16 cellular contexts compared by ENCODE assay signal in the genomic region with DNA sequence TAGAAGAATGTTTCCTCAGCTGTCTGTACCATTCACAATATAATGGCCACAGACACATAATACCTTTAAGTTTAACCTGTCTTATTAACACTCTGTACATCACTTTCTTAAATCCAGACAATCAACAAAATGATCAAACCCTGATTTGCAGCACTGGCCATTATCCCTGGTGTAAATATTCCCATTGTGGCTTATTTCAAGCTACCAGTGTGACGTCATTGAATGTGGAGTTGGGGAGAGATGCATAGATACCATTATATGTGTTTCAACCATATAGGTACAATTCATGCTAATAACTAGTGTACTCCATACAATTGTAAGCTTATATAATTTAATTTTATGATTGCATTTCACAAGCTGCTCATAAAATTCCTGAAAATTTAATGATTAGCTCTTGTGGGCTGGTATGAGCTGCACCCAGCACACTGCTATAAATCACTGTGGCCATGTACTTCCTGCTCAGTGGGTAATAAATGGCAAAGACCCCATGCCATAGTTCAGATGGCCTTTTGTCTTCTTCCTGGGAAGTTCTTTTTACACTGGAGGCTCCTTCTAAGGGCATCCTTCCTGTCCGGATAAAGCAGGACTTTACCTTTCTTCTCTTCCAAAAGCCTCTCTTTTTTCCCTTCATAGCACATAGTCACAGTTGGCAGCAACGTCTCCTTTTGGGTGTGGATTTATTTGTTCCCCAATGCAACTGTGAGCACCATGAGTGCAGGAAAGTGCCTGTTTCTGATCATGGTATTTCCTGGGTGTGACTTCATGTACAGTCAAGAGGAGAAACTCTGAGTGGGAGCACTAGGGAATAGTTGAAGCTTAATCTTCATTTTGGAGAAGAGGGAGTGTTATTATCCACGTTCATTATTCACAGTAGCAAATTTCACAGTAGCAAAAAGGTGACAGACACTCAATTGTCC.
DNase-seq lines count a peak whose midpoint lies in the region; ATAC-seq and TF ChIP-seq lines count a peak whose summit lies in the region.
"Had no signal": no experiment of that assay in that cellular context is flagged by ENCODE, and none has a peak within 500 bp of the region (broad histone marks: within the 10 kb centered on the region; RNA-seq: fewer than 3 reads in every experiment).

No MANE protein-coding gene starts in this region.

- CTCF ChIA-PET in HEK293 (lab: Yijun Ruan, JAX): interaction anchor here (0.6 to 1.3 kb wide), 3 partner anchors 11 to 164 kb away, joined by 3 to 7 read pairs (median 3); no protein-coding TSS in a partner anchor

- no peak for TF ChIP-seq POLR2A in body of pancreas (IDR thresholded peaks at IDR 0.05)

- peak; percentile 33 for ATAC-seq in body of pancreas
- peak; percentile 93 for ATAC-seq in left colon
- ATAC-seq in upper lobe of right lung: peak; percentile 54
- no peak for ATAC-seq in GM18870 (IDR thresholded peaks at IDR 0.05; ENCODE audit: unreplicated experiment)
- ATAC-seq in HG02759 (IDR thresholded peaks at IDR 0.05; ENCODE audit: unreplicated experiment): no peak
- ATAC-seq: SK-N-SH treated with all-trans-retinoic acid at 6 μM for 48 hours had no signal

- DNase-seq in body of pancreas (no peak), left colon (peak in 1 of 2 donors; percentile 37), upper lobe of right lung (no peak), NCI-H2171 (lab: John Stamatoyannopoulos, UW) (no peak)
- DNase-seq: NCI-H1105, NCI-H187, NCI-H2171 treated with DMSO at 0.1 percent for 48 hours, NCI-H510A, SHP77 had no signal

- H3K27ac ChIP-seq in HEK293 (ENCODE audit: extremely low read depth, low read depth, low read length) (no peak overlapping the region), body of pancreas (no peak overlapping the region), upper lobe of right lung (no peak overlapping the region)
- H3K27ac ChIP-seq: BLaER1, HL-60, KMS-11 had no signal

- H3K4me1 ChIP-seq in HEK293 (ENCODE audit: control insufficient read depth, insufficient read depth, low read length): no peaks in the 10 kb centered on the region
- no peaks in the 10 kb centered on the region for H3K4me1 ChIP-seq in body of pancreas
- H3K4me1 ChIP-seq in upper lobe of right lung: no peaks in the 10 kb centered on the region
- H3K4me1 ChIP-seq: BLaER1 had no signal

- H3K9me3 ChIP-seq in HEK293 (ENCODE audit: control insufficient read depth, insufficient read depth, low read depth, low read length) (no peaks in the 10 kb centered on the region), body of pancreas (no peaks in the 10 kb centered on the region), upper lobe of right lung (no peaks in the 10 kb centered on the region)

- WGBS in body of pancreas, 2 donors: 68 to 70% methylated on average over 4 of the region's 4 CpGs

- intact Hi-C loops in body of pancreas (cut with DNase I) (no loop called here), left colon (cut with DNase I, micrococcal nuclease) (no loop called here), upper lobe of right lung (cut with DNase I) (no loop called here)

- POLR2A ChIA-PET in HEK293 (lab: Yijun Ruan, JAX): no interaction called here

- H3K4me3 ChIP-seq in HEK293 (ENCODE audit: low read depth, low read length) (no peak overlapping the region), body of pancreas (no peak overlapping the region), upper lobe of right lung (no peak overlapping the region)
- H3K4me3 ChIP-seq: BLaER1 had no signal

- H3K36me3 ChIP-seq in HEK293 (ENCODE audit: control insufficient read depth in 2 of 2, insufficient read depth in 1 of 2, low read length in 2 of 2) (no peaks in the 10 kb centered on the region), body of pancreas (replicated peaks in 1 of 2; ENCODE audit: insufficient read depth in 1 of 2, low read depth in 2 of 2) (no peaks in the 10 kb centered on the region), upper lobe of right lung (no peaks in the 10 kb centered on the region)

- H3K27me3 ChIP-seq in body of pancreas (no peaks in the 10 kb centered on the region), upper lobe of right lung (no peaks in the 10 kb centered on the region)
- H3K27me3 ChIP-seq: BLaER1 had no signal

- no peak for TF ChIP-seq CTCF in HEK293 (tag by site-specific recombination; IDR thresholded peaks at IDR 0.05)
- TF ChIP-seq CTCF in body of pancreas (IDR thresholded peaks at IDR 0.05): no peak
- no peak for TF ChIP-seq CTCF in upper lobe of right lung (IDR thresholded peaks at IDR 0.05)

TF ChIP-seq in HEK293, 187 proteins besides CTCF, POLR2A, EP300 and RAD21:
- TF ChIP-seq ZNF596 (tag by site-specific recombination; IDR thresholded peaks at IDR 0.05) (no peak), ZNF629 (tag by site-specific recombination; IDR thresholded peaks at IDR 0.05) (no peak), ZNF112 (tag by site-specific recombination; IDR thresholded peaks at IDR 0.05) (peak; percentile 83), ZSCAN30 (tag by site-specific recombination; IDR thresholded peaks at IDR 0.05) (no peak), ZNF776 (tag by site-specific recombination; IDR thresholded peaks at IDR 0.05; ENCODE audit: borderline replicate concordance) (no peak)

Comparison
In these comparisons a context has a peak if more than half of its experiments do, and no peak if none do; other contexts are left out.
1. ATAC-seq: peak in body of pancreas (single experiment), left colon (single experiment) and upper lobe of right lung (single experiment); none in GM18870 (single experiment) and HG02759 (single experiment).